16 cellular contexts compared by ENCODE assay signal in genomic region chr2:120445431-120446143, GRCh38.
A peak's percentile ranks its signal among the peaks of the same experiment; 100 is the strongest.
DNase-seq lines count a peak whose midpoint lies in the region; ATAC-seq, FAIRE-seq and TF ChIP-seq lines count a peak whose summit lies in the region.
"Had no signal": no experiment of that assay in that cellular context is flagged by ENCODE, and none has a peak within 500 bp of the region (broad histone marks: within the 10 kb centered on the region; RNA-seq: fewer than 3 reads in every experiment).

No MANE protein-coding gene starts in this region.

- peaks cover 6 to 9% of the 10 kb centered on the region in 2 donors for H3K4me1 ChIP-seq in gastrocnemius medialis

- H3K4me3 Mint-ChIP-seq in effector memory CD8-positive, alpha-beta T cell: no peak overlapping the region
- H3K4me3 Mint-ChIP-seq: T-cell had no signal

- no peaks in the 10 kb centered on the region for H3K9me3 ChIP-seq in gastrocnemius medialis
- H3K9me3 ChIP-seq: upper lobe of left lung had no signal

- H3K27ac ChIP-seq in gastrocnemius medialis: no peak overlapping the region
- H3K27ac ChIP-seq: upper lobe of left lung had no signal

- H3K27ac Mint-ChIP-seq in effector memory CD8-positive, alpha-beta T cell: no peak overlapping the region
- H3K27ac Mint-ChIP-seq: T-cell had no signal

- DNase-seq in SIG-M5 treated with dmso at 0.1 percent for 504 hours (lab: John Stamatoyannopoulos, UW; ENCODE audit: unreplicated experiment): peak; percentile 16
- DNase-seq in SIG-M5 (lab: John Stamatoyannopoulos, UW): no peak
- peak; percentile 30 for DNase-seq in NCI-H2107 (lab: John Stamatoyannopoulos, UW)
- peak; percentile 42 for DNase-seq in bronchial epithelial cell (ENCODE audit: low read depth)
- DNase-seq in gastrocnemius medialis: no peak
- no peak for DNase-seq in effector memory CD8-positive, alpha-beta T cell
- no peak for DNase-seq in iPS-NIHi7 (ENCODE audit: extremely low spot score)
- no peak for DNase-seq in SKM-1 treated with dmso at 0.1 percent for 144 hours (lab: John Stamatoyannopoulos, UW; ENCODE audit: unreplicated experiment)
- DNase-seq: activated T-cell treated with anti-CD3 and anti-CD28 coated beads, Interleukin-2, amount 50 U/mL, for 48 hours; anterior cingulate cortex; KBM-7; midbrain; NCI-H146; stimulated activated CD4-positive, alpha-beta T cell treated with anti-CD3 and anti-CD28 coated beads, Interleukin-1b, Interleukin-23, amount 100 ng/mL, for 48 hours; T-cell had no signal

- peaks cover 55 to 96% of the 10 kb centered on the region in 2 donors for H3K27me3 Mint-ChIP-seq in effector memory CD8-positive, alpha-beta T cell

- in situ Hi-C loops in gastrocnemius medialis (cut with MboI; ENCODE audit: low sequenced_read_pairs in 4 of 4): loop anchor here in 1 of 4 donors (25.0 kb wide), 1 partner anchor 108 kb away; the partner anchor contains the start of gene INHBB

- TF ChIP-seq POLR2A in gastrocnemius medialis (IDR thresholded peaks at IDR 0.05): no peak

- H3K27me3 ChIP-seq in bronchial epithelial cell (ENCODE audit: control insufficient read depth, insufficient read depth, low read length) (no peaks in the 10 kb centered on the region), gastrocnemius medialis (peaks cover 11 to 20% (median 15%) of the 10 kb centered on the region in 3 donors)

- H3K4me1 Mint-ChIP-seq in effector memory CD8-positive, alpha-beta T cell (ENCODE audit: low read depth in 2 of 2): no peaks in the 10 kb centered on the region

- peak; percentile 42 to 75 for ATAC-seq in gastrocnemius medialis
- no peak for ATAC-seq in effector memory CD8-positive, alpha-beta T cell (replicated peaks)
- ATAC-seq: T-cell had no signal

- TF ChIP-seq CTCF in bronchial epithelial cell (IDR thresholded peaks at IDR 0.05; ENCODE audit: insufficient read depth, low read length, severe bottlenecking) (no peak), gastrocnemius medialis (IDR thresholded peaks at IDR 0.05 in 4 of 5, conservative IDR thresholded peaks at IDR 0.05 in 1 of 5) (no peak)

- H3K9me3 Mint-ChIP-seq in effector memory CD8-positive, alpha-beta T cell: no peaks in the 10 kb centered on the region
- H3K9me3 Mint-ChIP-seq: T-cell had no signal

- H3K4me3 ChIP-seq in bronchial epithelial cell (ENCODE audit: low read depth, low read length): no peak overlapping the region
- H3K4me3 ChIP-seq in gastrocnemius medialis: no peak overlapping the region
- H3K4me3 ChIP-seq: upper lobe of left lung had no signal

- no peaks in the 10 kb centered on the region for H3K36me3 Mint-ChIP-seq in effector memory CD8-positive, alpha-beta T cell (ENCODE audit: insufficient read depth)
- H3K36me3 Mint-ChIP-seq: T-cell had no signal

- intact Hi-C loops in gastrocnemius medialis (cut with DNase I; ENCODE audit: low total_unique reads): loop anchor here (10.0 kb wide), 1 partner anchor 229 kb away; no protein-coding TSS in a partner anchor

- FAIRE-seq in bronchial epithelial cell (lab: Jason Lieb, UNC): peak; percentile 95

- no peaks in the 10 kb centered on the region for H3K36me3 ChIP-seq in bronchial epithelial cell (ENCODE audit: control insufficient read depth, insufficient read depth, low read length)
- no peaks in the 10 kb centered on the region for H3K36me3 ChIP-seq in gastrocnemius medialis
- H3K36me3 ChIP-seq: upper lobe of left lung had no signal

Comparison
In these comparisons a context has a peak if more than half of its experiments do, and no peak if none do; other contexts are left out.
1. DNase-seq: peak in SIG-M5 treated with dmso at 0.1 percent for 504 hours (single experiment), NCI-H2107 (single experiment) and bronchial epithelial cell (single experiment); none in SIG-M5 (single experiment), gastrocnemius medialis (0 of 2), effector memory CD8-positive, alpha-beta T cell (0 of 3), iPS-NIHi7 (single experiment) and SKM-1 treated with dmso at 0.1 percent for 144 hours (single experiment).